ENCODE assay signal across 8 cellular contexts in genomic region chr5:16552666-16553343, GRCh38.
A peak's percentile ranks its signal among the peaks of the same experiment; 100 is the strongest.
DNase-seq lines count a peak whose midpoint lies in the region; ATAC-seq, FAIRE-seq and TF ChIP-seq lines count a peak whose summit lies in the region.

No MANE protein-coding gene starts in this region.

- peak; percentile 68 for ATAC-seq in GM19438 (IDR thresholded peaks at IDR 0.05; ENCODE audit: low read depth, unreplicated experiment)
- peak; percentile 88 for ATAC-seq in HG03432 (IDR thresholded peaks at IDR 0.05; ENCODE audit: unreplicated experiment)
- peak; percentile 68 for ATAC-seq in activated T-helper 17 cell treated with anti-CD3 and anti-CD28 coated beads, Interleukin-2, amount 50 U/mL, for 72 hours (replicated peaks)
- ATAC-seq in pancreas = peak; percentile 76 to 89 (median 86)

- no peak overlapping the region for H3K4me3 Mint-ChIP-seq in activated T-helper 17 cell treated with anti-CD3 and anti-CD28 coated beads, Interleukin-2, amount 50 U/mL, for 72 hours

- peaks cover 23% of the 10 kb centered on the region for H3K4me1 Mint-ChIP-seq in activated T-helper 17 cell treated with anti-CD3 and anti-CD28 coated beads, Interleukin-2, amount 50 U/mL, for 72 hours

- H3K27me3 ChIP-seq in OCI-LY3 (ENCODE audit: low read depth, low read length) (no peaks in the 10 kb centered on the region), pancreas (no peaks in the 10 kb centered on the region)

- H3K36me3 ChIP-seq in OCI-LY3 (replicated peaks; ENCODE audit: low read depth, low read length) = no peaks in the 10 kb centered on the region
- no peaks in the 10 kb centered on the region for H3K36me3 ChIP-seq in pancreas

- H3K4me3 ChIP-seq in OCI-LY3 (ENCODE audit: low read length) (no peak overlapping the region), foreskin fibroblast (ENCODE audit: low read depth in 1 of 2, low read length in 2 of 2) (no peak overlapping the region), pancreas (no peak overlapping the region)

- intact Hi-C loops in pancreas (cut with DNase I) = no loop called here

- H3K36me3 Mint-ChIP-seq in activated T-helper 17 cell treated with anti-CD3 and anti-CD28 coated beads, Interleukin-2, amount 50 U/mL, for 72 hours (ENCODE audit: low read depth) = no peaks in the 10 kb centered on the region

- FAIRE-seq in pancreas (lab: Jason Lieb, UNC) = peak; percentile 53
- no peak for FAIRE-seq in urothelium cell line (lab: Jason Lieb, UNC)

- H3K27ac Mint-ChIP-seq in activated T-helper 17 cell treated with anti-CD3 and anti-CD28 coated beads, Interleukin-2, amount 50 U/mL, for 72 hours = no peak overlapping the region

- no peaks in the 10 kb centered on the region for H3K9me3 Mint-ChIP-seq in activated T-helper 17 cell treated with anti-CD3 and anti-CD28 coated beads, Interleukin-2, amount 50 U/mL, for 72 hours

- TF ChIP-seq CTCF in OCI-LY3 (IDR thresholded peaks at IDR 0.05; ENCODE audit: low read depth, low read length) (peak; percentile 67), foreskin fibroblast (IDR thresholded peaks at IDR 0.05; ENCODE audit: low read depth, low read length) (peak; percentile 98), pancreas (IDR thresholded peaks at IDR 0.05) (peak; percentile 76 to 81 (median 78))

- H3K4me1 ChIP-seq in OCI-LY3 (ENCODE audit: low read length) = peaks cover 9% of the 10 kb centered on the region; the same call in 1 of the 2 replicates
- peaks cover 9 to 20% (median 17%) of the 10 kb centered on the region in 3 donors for H3K4me1 ChIP-seq in pancreas

- H3K4me2 ChIP-seq in OCI-LY3 (ENCODE audit: low read length) = no peak overlapping the region

- no peak overlapping the region for H2AFZ ChIP-seq in OCI-LY3 (ENCODE audit: low read depth, low read length)

- H3K27ac ChIP-seq in OCI-LY3 (ENCODE audit: low read length) (no peak overlapping the region), pancreas (peak overlapping the region in 1 of 4 donors; percentile 28)

- H3K27me3 Mint-ChIP-seq in activated T-helper 17 cell treated with anti-CD3 and anti-CD28 coated beads, Interleukin-2, amount 50 U/mL, for 72 hours = no peaks in the 10 kb centered on the region

- in situ Hi-C loops in Caki2 (cut with HindIII; ENCODE audit: low pct_unique_long_range_greater_than_20kb, low sequenced_read_pairs) = no loop called here

- DNase-seq in Caki2 (ENCODE audit: low read depth) (peak; percentile 51), foreskin fibroblast (peak; percentile 41 to 85), pancreas (peak; percentile 75 to 88 (median 84)), urothelium cell line (ENCODE audit: low spot score) (peak; percentile 78)

- no peaks in the 10 kb centered on the region for H3K79me2 ChIP-seq in OCI-LY3 (ENCODE audit: low read length)

- no peak overlapping the region for H3K9ac ChIP-seq in OCI-LY3 (ENCODE audit: low read length)

- WGBS in pancreas, 2 donors = 32 to 33% methylated on average over 7 of the region's 7 CpGs

- H4K20me1 ChIP-seq in OCI-LY3 (ENCODE audit: insufficient read depth, low read length) = no peaks in the 10 kb centered on the region

- H3K9me3 ChIP-seq in OCI-LY3 (ENCODE audit: insufficient read depth, low read length) = no peaks in the 10 kb centered on the region
- H3K9me3 ChIP-seq in pancreas = no peaks in the 10 kb centered on the region
